Comparison of ENCODE assay signal across 11 cellular contexts in the genomic region with DNA sequence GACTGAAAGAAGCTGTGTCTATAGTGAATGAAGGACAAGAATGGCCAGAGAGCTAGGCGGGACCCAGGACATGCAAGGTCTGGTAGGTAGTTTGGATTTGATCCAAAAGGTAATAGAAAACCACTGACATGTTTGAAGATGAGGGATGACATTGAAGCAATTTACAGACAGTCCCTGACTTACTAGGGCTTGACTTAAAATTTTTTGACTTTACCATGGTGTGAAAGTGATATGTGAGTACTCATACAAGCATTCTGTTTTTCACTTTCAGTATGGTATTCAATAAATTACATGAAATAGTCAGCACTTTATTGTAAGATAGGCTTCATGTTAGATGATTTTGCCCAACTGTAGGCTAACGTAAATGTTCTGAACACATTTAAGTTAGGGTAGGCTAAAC.
"Had no signal": no experiment of that assay in that cellular context is flagged by ENCODE, and none has a peak within 500 bp of the region (broad histone marks: within the 10 kb centered on the region; RNA-seq: fewer than 3 reads in every experiment).

No MANE protein-coding gene starts in this region.

- ATAC-seq: body of pancreas; heart left ventricle; naive thymus-derived CD4-positive, alpha-beta T cell had no signal

- H3K27ac Mint-ChIP-seq: type B pancreatic cell had no signal

- H3K27me3 Mint-ChIP-seq: naive thymus-derived CD4-positive, alpha-beta T cell; type B pancreatic cell had no signal

- H3K4me3 Mint-ChIP-seq: activated T-cell treated with anti-CD3 and anti-CD28 coated beads, Interleukin-2, amount 50 U/mL, for 4 hours; naive thymus-derived CD4-positive, alpha-beta T cell; type B pancreatic cell had no signal

- DNase-seq: activated naive CD4-positive, alpha-beta T cell treated with Interleukin-2 at 50 U/mL for 16 hours; activated T-cell treated with anti-CD3 and anti-CD28 coated beads, Interleukin-2, amount 50 U/mL, for 4 hours; amniotic stem cell; body of pancreas; central memory CD4-positive, alpha-beta T cell; cortex of kidney; effector CD8-positive, alpha-beta T cell; heart left ventricle; naive thymus-derived CD4-positive, alpha-beta T cell; stimulated activated CD4-positive, alpha-beta T cell treated with anti-CD3 and anti-CD28 coated beads, Interleukin-4, amount 100 ng/mL, for 4 hours had no signal
